Comparison of ENCODE assay signal across 36 cellular contexts in the genomic region with DNA sequence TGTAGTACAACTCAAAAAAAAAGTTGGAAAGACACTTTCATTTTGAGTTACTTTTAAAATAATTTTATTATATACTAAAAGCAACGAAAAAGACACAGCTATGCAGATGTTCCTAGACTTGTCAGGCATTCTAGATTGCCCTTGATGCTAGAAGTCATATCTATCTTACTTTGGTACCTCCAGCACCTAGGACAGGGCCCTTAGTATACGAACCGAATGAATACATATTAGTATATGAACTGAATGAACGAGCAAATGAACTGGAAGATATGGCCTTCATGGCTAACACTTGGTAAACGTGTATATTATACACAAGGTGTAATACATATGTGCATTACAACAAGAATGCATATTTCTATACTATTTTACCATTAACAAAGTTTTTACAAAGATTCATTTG. TPM values are rescaled to one million over a fixed set of nuclear protein-coding genes. Genes with fewer than 3 reads are reported as not detected.
"Had no signal": no experiment of that assay in that cellular context is flagged by ENCODE, and none has a peak within 500 bp of the region (broad histone marks: within the 10 kb centered on the region; RNA-seq: fewer than 3 reads in every experiment).

No MANE protein-coding gene starts in this region.

- H3K4me3 Mint-ChIP-seq: T-cell had no signal

- H3K4me1 ChIP-seq: SJCRH30 had no signal

- H3K27me3 ChIP-seq: MG63, SJCRH30 had no signal

- H3K36me3 ChIP-seq: MG63, SJCRH30 had no signal

- H3K9me3 ChIP-seq: MG63, SJCRH30 had no signal

- H3K4me3 ChIP-seq: MG63, PC-9, SJCRH30, SK-N-MC had no signal

- H3K4me2 ChIP-seq: PC-9 had no signal

- H3K27ac ChIP-seq: PC-9, RWPE1, SJCRH30, SK-N-MC had no signal

- H2AFZ ChIP-seq: PC-9 had no signal

- DNase-seq: Kasumi-1, MG63, NCI-H1048, NCI-H1092 treated with DMSO at 0.1 percent for 48 hours, NCI-H1105 treated with DMSO at 0.1 percent for 48 hours, NCI-H1417, NCI-H1436, NCI-H146, NCI-H1694, NCI-H187, NCI-H1930, NCI-H2029 treated with DMSO at 0.1 percent for 48 hours, NCI-H2081 treated with DMSO at 0.1 percent for 48 hours, NCI-H2107, NCI-H2171, NCI-H226, NCI-H446 treated with DMSO at 0.1 percent for 48 hours, NCI-H510A, NCI-H524, NCI-H526, NCI-H69, NCI-H748 treated with DMSO at 0.1 percent for 48 hours, NCI-H82, PC-9, SHP77, SIG-M5, SJCRH30, T-cell had no signal

- H3K27ac Mint-ChIP-seq: T-cell had no signal

- H3K36me3 Mint-ChIP-seq: T-cell had no signal

- H3K4me1 Mint-ChIP-seq: T-cell had no signal

- ATAC-seq: Panc1, Right ventricle myocardium inferior, T-cell had no signal

RNA-seq across cellular contexts. Expression of gene ATP13A5, which starts 24.1 kb away (rescaled TPM):
- total RNA-seq: M059J, OCI-LY7, PC-9, Right ventricle myocardium inferior, RPMI7951, SK-MEL-5, T-cell had no signal
